ENCODE assay signal across 24 cellular contexts in genomic region chr3:65830948-65831732, GRCh38.
DNase-seq lines count a peak whose midpoint lies in the region; ATAC-seq and TF ChIP-seq lines count a peak whose summit lies in the region.
"Had no signal": no experiment of that assay in that cellular context is flagged by ENCODE, and none has a peak within 500 bp of the region (broad histone marks: within the 10 kb centered on the region; RNA-seq: fewer than 3 reads in every experiment).

No MANE protein-coding gene starts in this region.

- no peaks in the 10 kb centered on the region for H3K36me3 Mint-ChIP-seq in brain
- H3K36me3 Mint-ChIP-seq: activated CD8-positive, alpha-beta memory T cell treated with anti-CD3 and anti-CD28 coated beads, Interleukin-2, amount 10 ng/mL, durations not matched to agents 7 days and 5 days; activated naive CD4-positive, alpha-beta T cell treated with anti-CD3 and anti-CD28 coated beads, Interleukin-2, amount 50 U/mL, for 24 hours; naive thymus-derived CD8-positive, alpha-beta T cell had no signal

- peaks cover 0 to 3% (median 0%) of the 10 kb centered on the region in 5 experiments for H3K9me3 Mint-ChIP-seq in brain
- H3K9me3 Mint-ChIP-seq: activated T-helper 1 cell treated with anti-CD3 and anti-CD28 coated beads, Interleukin-12 subunit alpha, Interleukin-12 subunit beta, Interleukin-2, Interleukin-4 antibody, amounts not matched to agents 30 ng/mL and 10 ng/mL and 1 ng/mL, durations not matched to agents 14 hours and 24 hours and 36 hours had no signal

- WGBS in psoas muscle, 3 donors: 67 to 73% (median 71%) methylated on average over 6 of the region's 6 CpGs

- peak overlapping the region in 3 of 5 experiments; percentile 49 to 85 (median 79) for H3K27ac Mint-ChIP-seq in brain
- H3K27ac Mint-ChIP-seq: activated CD8-positive, alpha-beta memory T cell treated with anti-CD3 and anti-CD28 coated beads, Interleukin-2, amount 10 ng/mL, durations not matched to agents 7 days and 5 days; activated naive CD4-positive, alpha-beta T cell treated with anti-CD3 and anti-CD28 coated beads, Interleukin-2, amount 50 U/mL, for 24 hours; activated T-helper 1 cell treated with anti-CD3 and anti-CD28 coated beads, Interleukin-12 subunit alpha, Interleukin-12 subunit beta, Interleukin-2, Interleukin-4 antibody, amounts not matched to agents 30 ng/mL and 10 ng/mL and 1 ng/mL, durations not matched to agents 14 hours and 24 hours and 36 hours; naive thymus-derived CD8-positive, alpha-beta T cell had no signal

- no peaks in the 10 kb centered on the region for H3K27me3 Mint-ChIP-seq in brain
- H3K27me3 Mint-ChIP-seq: activated CD8-positive, alpha-beta memory T cell treated with anti-CD3 and anti-CD28 coated beads, Interleukin-2, amount 10 ng/mL, durations not matched to agents 7 days and 5 days; activated naive CD4-positive, alpha-beta T cell treated with anti-CD3 and anti-CD28 coated beads, Interleukin-2, amount 50 U/mL, for 24 hours; naive thymus-derived CD8-positive, alpha-beta T cell had no signal

- H3K27me3 ChIP-seq in psoas muscle (ENCODE audit: insufficient read depth in 3 of 3, low read length in 2 of 3): no peaks in the 10 kb centered on the region
- H3K27me3 ChIP-seq: gastrocnemius medialis, right lobe of liver had no signal

- H3K4me3 ChIP-seq in psoas muscle: no peak overlapping the region
- H3K4me3 ChIP-seq: gastrocnemius medialis, HAP-1, right lobe of liver had no signal

- peak; percentile 35 for DNase-seq in iris pigment epithelial cell (ENCODE audit: low read depth)
- DNase-seq in substantia nigra (lab: John Stamatoyannopoulos, UW): peak in 4 of 49 donors; percentile 9 to 19 (median 16)
- DNase-seq in activated naive CD4-positive, alpha-beta T cell (lab: John Stamatoyannopoulos, UW): no peak
- no peak for DNase-seq in HK-2 (ENCODE audit: unreplicated experiment)
- DNase-seq in psoas muscle: no peak
- DNase-seq: activated CD4-positive, alpha-beta T cell treated with anti-CD3 and anti-CD28 coated beads for 48 hours; activated CD8-positive, alpha-beta memory T cell treated with anti-CD3 and anti-CD28 coated beads, Interleukin-2, amount 10 ng/mL, durations not matched to agents 7 days and 5 days; aorta; gastrocnemius medialis; mesenchymal stem cell; naive thymus-derived CD8-positive, alpha-beta T cell; NCI-H1048; NCI-H2029 treated with DMSO at 0.1 percent for 48 hours; NCI-H446; right lobe of liver; SHP77 treated with DMSO at 0.1 percent for 48 hours; stimulated activated CD8-positive, alpha-beta memory T cell treated with anti-CD3 and anti-CD28 coated beads, Interleukin-4, amount 100 ng/mL, for 48 hours; T-helper 1 cell had no signal

- ATAC-seq in HG02870 (IDR thresholded peaks at IDR 0.05; ENCODE audit: unreplicated experiment): peak; percentile 39
- no peak for ATAC-seq in psoas muscle
- ATAC-seq: activated CD8-positive, alpha-beta memory T cell treated with anti-CD3 and anti-CD28 coated beads, Interleukin-2, amount 10 ng/mL, durations not matched to agents 7 days and 5 days; gastrocnemius medialis; naive thymus-derived CD8-positive, alpha-beta T cell had no signal

- no peak overlapping the region for H3K4me3 Mint-ChIP-seq in brain
- H3K4me3 Mint-ChIP-seq: activated CD8-positive, alpha-beta memory T cell treated with anti-CD3 and anti-CD28 coated beads, Interleukin-2, amount 10 ng/mL, durations not matched to agents 7 days and 5 days; activated naive CD4-positive, alpha-beta T cell treated with anti-CD3 and anti-CD28 coated beads, Interleukin-2, amount 50 U/mL, for 24 hours; activated T-helper 1 cell treated with anti-CD3 and anti-CD28 coated beads, Interleukin-12 subunit alpha, Interleukin-12 subunit beta, Interleukin-2, Interleukin-4 antibody, amounts not matched to agents 30 ng/mL and 10 ng/mL and 1 ng/mL, durations not matched to agents 14 hours and 24 hours and 36 hours; naive thymus-derived CD8-positive, alpha-beta T cell had no signal

- peaks cover 11% of the 10 kb centered on the region for H3K4me1 ChIP-seq in psoas muscle

- H3K4me1 Mint-ChIP-seq in brain: peaks cover 48% of the 10 kb centered on the region
- H3K4me1 Mint-ChIP-seq: activated CD8-positive, alpha-beta memory T cell treated with anti-CD3 and anti-CD28 coated beads, Interleukin-2, amount 10 ng/mL, durations not matched to agents 7 days and 5 days; activated naive CD4-positive, alpha-beta T cell treated with anti-CD3 and anti-CD28 coated beads, Interleukin-2, amount 50 U/mL, for 24 hours; naive thymus-derived CD8-positive, alpha-beta T cell had no signal

- H3K9me3 ChIP-seq in psoas muscle: no peaks in the 10 kb centered on the region
- H3K9me3 ChIP-seq: gastrocnemius medialis, HAP-1, right lobe of liver had no signal

- intact Hi-C loops in psoas muscle (cut with DNase I): no loop called here

- H3K27ac ChIP-seq in substantia nigra (ENCODE audit: low read depth, low read length, poor library complexity, severe bottlenecking) (peak overlapping the region; percentile 36), psoas muscle (no peak overlapping the region)
- H3K27ac ChIP-seq: epithelial cell of prostate, gastrocnemius medialis, right lobe of liver had no signal

- H3K36me3 ChIP-seq in psoas muscle (ENCODE audit: insufficient read depth in 1 of 2, low read depth in 1 of 2): no peaks in the 10 kb centered on the region
- H3K36me3 ChIP-seq: gastrocnemius medialis, HAP-1, right lobe of liver had no signal

- TF ChIP-seq CTCF in brain (conservative IDR thresholded peaks at IDR 0.05): no peak
- TF ChIP-seq CTCF in psoas muscle (IDR thresholded peaks at IDR 0.05): no peak
